In the genomic region with DNA sequence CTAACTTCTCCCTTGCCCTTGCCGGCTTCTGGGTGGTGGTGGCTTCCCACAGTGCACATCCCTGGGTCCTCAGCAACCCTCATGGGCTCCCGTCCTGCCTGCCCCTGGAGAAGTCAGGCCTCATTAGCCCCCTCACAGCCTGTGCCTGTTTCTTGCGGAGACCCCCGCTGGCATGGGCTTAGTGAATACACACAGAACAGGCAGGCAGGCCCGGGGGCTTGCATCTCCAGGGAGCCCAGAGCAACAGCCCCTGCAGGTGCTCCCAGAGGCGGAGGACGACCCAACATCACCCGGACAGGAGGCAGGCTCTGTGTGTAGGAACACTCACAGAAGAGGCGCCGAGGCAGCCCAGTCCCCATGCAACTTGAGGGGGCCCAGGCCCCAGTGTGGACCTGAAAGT, we compare ENCODE assay signal across 20 cellular contexts.
"Had no signal": no experiment of that assay in that cellular context is flagged by ENCODE, and none has a peak within 500 bp of the region (broad histone marks: within the 10 kb centered on the region; RNA-seq: fewer than 3 reads in every experiment).

No MANE protein-coding gene starts in this region.

- ATAC-seq: activated CD4-positive, CD25-positive, alpha-beta regulatory T cell treated with anti-CD3 and anti-CD28 coated beads, Interleukin-2, amount 50 U/mL, for 24 hours; activated T-cell treated with anti-CD3 and anti-CD28 coated beads, Interleukin-2, amount 50 U/mL, for 72 hours; K562 had no signal

- H3K27me3 Mint-ChIP-seq: activated CD8-positive, alpha-beta T cell treated with anti-CD3 and anti-CD28 coated beads for 36 hours had no signal

- H3K9me3 Mint-ChIP-seq: activated CD8-positive, alpha-beta T cell treated with anti-CD3 and anti-CD28 coated beads for 36 hours; activated naive CD8-positive, alpha-beta T cell treated with anti-CD3 and anti-CD28 coated beads, Interleukin-2, amount 50 U/mL, for 24 hours; activated T-cell treated with anti-CD3 and anti-CD28 coated beads, Interleukin-2, amount 50 U/mL, for 72 hours; T-helper 2 cell treated with Interferon-gamma antibody and Interleukin-4, amounts not matched to agents 5 μg/mL and 100 μg/mL, for 36 hours had no signal

- H3K4me2 ChIP-seq: SK-N-SH had no signal

- H3K27ac ChIP-seq: ascending aorta, SJCRH30 had no signal

- H3K4me3 ChIP-seq: ascending aorta, K562, SJCRH30 had no signal

- H3K4me3 Mint-ChIP-seq: activated CD8-positive, alpha-beta T cell treated with anti-CD3 and anti-CD28 coated beads for 36 hours; activated naive CD8-positive, alpha-beta T cell treated with anti-CD3 and anti-CD28 coated beads, Interleukin-2, amount 50 U/mL, for 24 hours; activated T-cell treated with anti-CD3 and anti-CD28 coated beads, Interleukin-2, amount 50 U/mL, for 72 hours; brain; T-helper 2 cell treated with Interferon-gamma antibody and Interleukin-4, amounts not matched to agents 5 μg/mL and 100 μg/mL, for 36 hours had no signal

- H3K27me3 ChIP-seq: ascending aorta, SJCRH30 had no signal

- H3K36me3 ChIP-seq: ascending aorta, SJCRH30 had no signal

- H3K4me1 ChIP-seq: ascending aorta, SJCRH30 had no signal

- H3K9me2 ChIP-seq: SK-N-SH had no signal

- H3K36me3 Mint-ChIP-seq: brain had no signal

- H3K27ac Mint-ChIP-seq: activated CD8-positive, alpha-beta T cell treated with anti-CD3 and anti-CD28 coated beads for 36 hours; activated naive CD8-positive, alpha-beta T cell treated with anti-CD3 and anti-CD28 coated beads, Interleukin-2, amount 50 U/mL, for 24 hours; activated T-cell treated with anti-CD3 and anti-CD28 coated beads, Interleukin-2, amount 50 U/mL, for 72 hours; T-helper 2 cell treated with Interferon-gamma antibody and Interleukin-4, amounts not matched to agents 5 μg/mL and 100 μg/mL, for 36 hours had no signal

- DNase-seq: activated CD4-positive, alpha-beta T cell treated with anti-CD3 and anti-CD28 coated beads for 4 hours; activated CD8-positive, alpha-beta memory T cell treated with anti-CD3 and anti-CD28 coated beads, Interleukin-2, amount 50 U/mL, for 4 hours; activated CD8-positive, alpha-beta T cell treated with anti-CD3 and anti-CD28 coated beads for 36 hours; activated naive CD4-positive, alpha-beta T cell treated with anti-CD3 and anti-CD28 coated beads, Interleukin-2, amount 50 U/mL, for 16 hours; activated naive CD8-positive, alpha-beta T cell treated with anti-CD3 and anti-CD28 coated beads, Interleukin-2, amount 50 U/mL, for 24 hours; activated T-cell treated with anti-CD3 and anti-CD28 coated beads, Interleukin-2, amount 50 U/mL, for 72 hours; amniotic stem cell; Kasumi-1; NCI-H1048; NCI-H2029; NCI-H2107; NCI-H510A; NCI-H526 treated with DMSO at 0.1 percent for 48 hours; SK-N-SH had no signal

- H3K9ac ChIP-seq: SK-N-SH had no signal

- H3K9me3 ChIP-seq: ascending aorta, SJCRH30, SK-N-SH had no signal
